In genomic region chr12:58314610-58315009, GRCh38 we compare ENCODE assay signal across 22 cellular contexts.
DNase-seq lines count a peak whose midpoint lies in the region; ATAC-seq and TF ChIP-seq lines count a peak whose summit lies in the region.
"Had no signal": no experiment of that assay in that cellular context is flagged by ENCODE, and none has a peak within 500 bp of the region (broad histone marks: within the 10 kb centered on the region; RNA-seq: fewer than 3 reads in every experiment).

No MANE protein-coding gene starts in this region.

- H4K20me1 ChIP-seq in fibroblast of lung (ENCODE audit: control insufficient read depth, extremely low read depth, insufficient read depth, low read length), result no peaks in the 10 kb centered on the region

- peak; percentile 13 for DNase-seq in BJ (ENCODE audit: low read depth)
- no peak for DNase-seq in RWPE2 (ENCODE audit: low spot score)
- peak; percentile 63 to 89 for DNase-seq in fibroblast of lung (ENCODE audit: low read depth in 2 of 2)
- DNase-seq in non-pigmented ciliary epithelial cell (ENCODE audit: low read depth), result peak; percentile 85
- DNase-seq in activated T-cell treated with anti-CD3 and anti-CD28 coated beads, Interleukin-2, amount 50 U/mL, for 1 hour, result no peak
- no peak for DNase-seq in stimulated activated CD4-positive, alpha-beta T cell treated with anti-CD3 and anti-CD28 coated beads, Interleukin-2, amount 100 ng/mL, for 24 hours
- DNase-seq: activated B cell treated with CpG ODN at 0.5 μM for 24 hours; activated naive CD8-positive, alpha-beta T cell treated with anti-CD3 and anti-CD28 coated beads, Interleukin-2, amount 10 ng/mL, durations not matched to agents 7 days and 5 days; BE2C; cerebellar nuclear complex; endodermal cell; GF-D8; Karpas-422; lower lobe of right lung; NCI-H1417 treated with DMSO at 0.1 percent for 48 hours; NCI-H526; pancreas; SHP77 treated with DMSO at 0.1 percent for 48 hours; stimulated activated CD4-positive, alpha-beta T cell treated with anti-CD3 and anti-CD28 coated beads, Interleukin-2, amount 100 ng/mL, for 48 hours had no signal

- no peak overlapping the region for H3K9ac ChIP-seq in fibroblast of lung (ENCODE audit: insufficient read depth, low read length)

- H2AFZ ChIP-seq in fibroblast of lung (ENCODE audit: low read length), result no peak overlapping the region

- H3K79me2 ChIP-seq in fibroblast of lung (ENCODE audit: control insufficient read depth, insufficient read depth, low read length), result no peaks in the 10 kb centered on the region

- no peak overlapping the region for H3K4me2 ChIP-seq in fibroblast of lung (ENCODE audit: extremely low read depth, insufficient read depth, low read length)

- POLR2A ChIA-PET in BJ (lab: Charles Lee), result no interaction called here

- no peak overlapping the region for H3K4me3 ChIP-seq in BJ (ENCODE audit: low read depth, low read length)
- no peak overlapping the region for H3K4me3 ChIP-seq in RWPE2 (ENCODE audit: severe bottlenecking)
- H3K4me3 ChIP-seq in fibroblast of lung (replicated peaks in 1 of 4; ENCODE audit: control extremely low read depth in 1 of 4, insufficient read depth in 1 of 4, low read depth in 3 of 4, low read length in 4 of 4), result no peak overlapping the region
- H3K4me3 ChIP-seq: lower lobe of right lung, pancreas, vagina had no signal

- H3K27ac ChIP-seq in RWPE2 (ENCODE audit: poor library complexity, severe bottlenecking) (peak overlapping the region; percentile 42), fibroblast of lung (ENCODE audit: insufficient read depth, low read length) (no peak overlapping the region)
- H3K27ac ChIP-seq: lower lobe of right lung, pancreas, vagina had no signal

- TF ChIP-seq CTCF in BJ (IDR thresholded peaks at IDR 0.05; ENCODE audit: insufficient read depth, low read depth, low read length) (no peak), RWPE2 (IDR thresholded peaks at IDR 0.05; ENCODE audit: poor library complexity, severe bottlenecking) (no peak), fibroblast of lung (conservative IDR thresholded peaks at IDR 0.05 in 1 of 2, IDR thresholded peaks at IDR 0.05 in 1 of 2; ENCODE audit: low read depth in 1 of 2, low read length in 2 of 2) (no peak)

- H3K36me3 ChIP-seq in BJ (ENCODE audit: control insufficient read depth, insufficient read depth, low read length) (no peaks in the 10 kb centered on the region), RWPE2 (ENCODE audit: low read depth) (no peaks in the 10 kb centered on the region), fibroblast of lung (ENCODE audit: control insufficient read depth, insufficient read depth, low read length) (peaks cover 2% of the 10 kb centered on the region)
- H3K36me3 ChIP-seq: BE2C, lower lobe of right lung, pancreas, vagina had no signal

- ATAC-seq in RWPE2 (ENCODE audit: low read depth), result no peak
- no peak for ATAC-seq in GM21367 (IDR thresholded peaks at IDR 0.05; ENCODE audit: unreplicated experiment)
- no peak for ATAC-seq in GM19324 (IDR thresholded peaks at IDR 0.05; ENCODE audit: low FRiP score, unreplicated experiment)
- ATAC-seq: lower lobe of right lung, pancreas had no signal

- peaks cover 38% of the 10 kb centered on the region for H3K4me1 ChIP-seq in RWPE2 (ENCODE audit: insufficient read depth, poor library complexity, severe bottlenecking)
- peaks cover 6% of the 10 kb centered on the region for H3K4me1 ChIP-seq in fibroblast of lung (ENCODE audit: control insufficient read depth, extremely low read depth, insufficient read depth, low read length)
- H3K4me1 ChIP-seq: BE2C, lower lobe of right lung, pancreas had no signal

- no peaks in the 10 kb centered on the region for H3K9me3 ChIP-seq in RWPE2 (ENCODE audit: severe bottlenecking)
- H3K9me3 ChIP-seq in fibroblast of lung (ENCODE audit: control insufficient read depth, insufficient read depth, low read depth, low read length), result no peaks in the 10 kb centered on the region
- H3K9me3 ChIP-seq: BE2C, lower lobe of right lung, pancreas, vagina had no signal

- H3K27me3 ChIP-seq in BJ (ENCODE audit: control insufficient read depth, insufficient read depth, low read length) (no peaks in the 10 kb centered on the region), RWPE2 (ENCODE audit: insufficient read depth, poor library complexity, severe bottlenecking) (no peaks in the 10 kb centered on the region), fibroblast of lung (ENCODE audit: control insufficient read depth, insufficient read depth, low read length) (no peaks in the 10 kb centered on the region)
- H3K27me3 ChIP-seq: BE2C, pancreas, vagina had no signal

- CTCF ChIA-PET in BJ (lab: Yijun Ruan, JAX), result no interaction called here

Comparison
In these comparisons a context has a peak if more than half of its experiments do, and no peak if none do; other contexts are left out.
1. DNase-seq: peak in BJ (single experiment), fibroblast of lung (2 of 2) and non-pigmented ciliary epithelial cell (single experiment); none in RWPE2 (single experiment), activated T-cell treated with anti-CD3 and anti-CD28 coated beads, Interleukin-2, amount 50 U/mL, for 1 hour (single experiment) and stimulated activated CD4-positive, alpha-beta T cell treated with anti-CD3 and anti-CD28 coated beads, Interleukin-2, amount 100 ng/mL, for 24 hours (0 of 2).